Comparison of ENCODE assay signal across 1 cellular context in genomic region chr2:48268671-48269070, GRCh38.
TF ChIP-seq lines count a peak whose summit lies in the region.

No MANE protein-coding gene starts in this region.

TF ChIP-seq in K562, 482 proteins besides CTCF, POLR2A, EP300 and RAD21 (continued from another document):
- no peak for TF ChIP-seq ZNF280A (IDR thresholded peaks at IDR 0.05; ENCODE audit: low read depth, partially characterized antibody)
- TF ChIP-seq MXI1 (IDR thresholded peaks at IDR 0.05; ENCODE audit: low read depth, low read length) = no peak
- TF ChIP-seq XRCC4 (IDR thresholded peaks at IDR 0.05; ENCODE audit: extremely low read depth, insufficient read depth, insufficient read length) = no peak
- TF ChIP-seq ARID3B (CRISPR knock-in tag; IDR thresholded peaks at IDR 0.05; ENCODE audit: borderline replicate concordance) = no peak
- no peak for TF ChIP-seq ZBED1 (IDR thresholded peaks at IDR 0.05)
- no peak for TF ChIP-seq RNF219 (CRISPR knock-in tag; IDR thresholded peaks at IDR 0.05)
